Comparison of ENCODE assay signal across 1 cellular context in the genomic region with DNA sequence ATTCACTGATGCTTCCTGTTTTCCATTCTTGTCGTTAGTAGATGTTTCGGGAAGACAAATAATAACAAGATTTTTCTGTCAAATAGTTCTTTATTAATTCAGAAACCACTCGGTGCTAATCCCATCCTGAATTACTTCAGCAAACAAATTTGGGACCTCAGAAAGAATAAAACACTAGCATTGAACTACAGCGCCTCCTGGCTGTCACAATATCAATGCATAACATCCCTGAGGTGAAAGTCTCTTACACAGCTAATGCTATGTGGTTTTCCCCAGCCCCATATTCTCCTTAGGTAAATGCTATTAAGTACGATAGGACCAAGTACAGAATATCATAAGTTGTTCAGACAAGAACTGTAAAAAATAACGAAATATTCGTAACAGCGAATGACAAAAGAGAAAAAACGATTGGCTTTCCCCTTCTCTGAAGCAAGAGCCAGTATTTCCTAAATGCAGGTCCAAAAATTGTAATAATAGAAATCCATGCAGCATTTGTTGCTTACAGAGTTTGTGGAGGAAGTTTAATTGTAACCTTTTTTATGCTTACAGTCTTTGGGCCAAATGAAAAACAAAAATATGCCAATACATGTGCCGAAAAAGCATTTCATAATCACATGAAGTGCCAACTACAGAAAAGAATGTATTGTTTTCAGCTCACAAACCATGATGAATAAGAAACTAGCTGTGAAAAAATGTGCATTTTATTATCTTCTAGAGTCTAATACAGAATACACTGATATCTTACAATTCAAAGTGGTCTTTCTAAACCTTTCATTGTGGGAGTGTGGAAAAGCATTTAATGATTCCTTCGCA.
TF ChIP-seq lines count a peak whose summit lies in the region.

No MANE protein-coding gene starts in this region.

TF ChIP-seq in K562, 482 proteins besides CTCF, POLR2A, EP300 and RAD21 (continued from another document):
- TF ChIP-seq ESRRA (IDR thresholded peaks at IDR 0.05; ENCODE audit: borderline replicate concordance, low read depth) (peak; percentile 24; the same call in 1 of the 2 replicates), ZFP36 (IDR thresholded peaks at IDR 0.05; ENCODE audit: low read depth, low read length, partially characterized antibody) (no peak), EZH2 (IDR thresholded peaks at IDR 0.05; ENCODE audit: borderline replicate concordance, low read depth, low read length) (no peak), KLF16 (IDR thresholded peaks at IDR 0.05) (peak; percentile 66), SMC3 (conservative IDR thresholded peaks at IDR 0.05; ENCODE audit: insufficient read depth, low read depth, low read length) (peak; percentile 90)
- TF ChIP-seq, protein P1, sequence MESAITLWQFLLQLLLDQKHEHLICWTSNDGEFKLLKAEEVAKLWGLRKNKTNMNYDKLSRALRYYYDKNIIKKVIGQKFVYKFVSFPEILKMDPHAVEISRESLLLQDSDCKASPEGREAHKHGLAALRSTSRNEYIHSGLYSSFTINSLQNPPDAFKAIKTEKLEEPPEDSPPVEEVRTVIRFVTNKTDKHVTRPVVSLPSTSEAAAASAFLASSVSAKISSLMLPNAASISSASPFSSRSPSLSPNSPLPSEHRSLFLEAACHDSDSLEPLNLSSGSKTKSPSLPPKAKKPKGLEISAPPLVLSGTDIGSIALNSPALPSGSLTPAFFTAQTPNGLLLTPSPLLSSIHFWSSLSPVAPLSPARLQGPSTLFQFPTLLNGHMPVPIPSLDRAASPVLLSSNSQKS (CRISPR knock-in tag; IDR thresholded peaks at IDR 0.05), result no peak
- TF ChIP-seq, protein P2, sequence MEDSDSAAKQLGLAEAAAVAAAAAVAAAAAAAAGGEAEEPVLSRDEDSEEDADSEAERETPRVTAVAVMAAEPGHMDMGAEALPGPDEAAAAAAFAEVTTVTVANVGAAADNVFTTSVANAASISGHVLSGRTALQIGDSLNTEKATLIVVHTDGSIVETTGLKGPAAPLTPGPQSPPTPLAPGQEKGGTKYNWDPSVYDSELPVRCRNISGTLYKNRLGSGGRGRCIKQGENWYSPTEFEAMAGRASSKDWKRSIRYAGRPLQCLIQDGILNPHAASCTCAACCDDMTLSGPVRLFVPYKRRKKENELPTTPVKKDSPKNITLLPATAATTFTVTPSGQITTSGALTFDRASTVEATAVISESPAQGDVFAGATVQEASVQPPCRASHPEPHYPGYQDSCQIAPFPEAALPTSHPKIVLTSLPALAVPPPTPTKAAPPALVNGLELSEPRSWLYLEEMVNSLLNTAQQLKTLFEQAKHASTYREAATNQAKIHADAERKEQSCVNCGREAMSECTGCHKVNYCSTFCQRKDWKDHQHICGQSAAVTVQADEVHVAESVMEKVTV (CRISPR knock-in tag; IDR thresholded peaks at IDR 0.05), result peak; percentile 79
TF ChIP-seq in K562: peak in this region for 5.
